In genomic region chr18:45821667-45822066, GRCh38 we compare ENCODE assay signal across 23 cellular contexts. TPM values are rescaled to one million over a fixed set of nuclear protein-coding genes. Genes with fewer than 3 reads are reported as not detected.
"Had no signal": no experiment of that assay in that cellular context is flagged by ENCODE, and none has a peak within 500 bp of the region (broad histone marks: within the 10 kb centered on the region; RNA-seq: fewer than 3 reads in every experiment).

No MANE protein-coding gene starts in this region.

- H3K4me3 ChIP-seq: coronary artery, dorsolateral prefrontal cortex, esophagus muscularis mucosa, gastroesophageal sphincter, heart left ventricle, hepatocyte, left lung, lower lobe of right lung had no signal

- FAIRE-seq: colon, endothelial cell of umbilical vein, frontal cortex, islet of Langerhans, keratinocyte had no signal

- H3K27me3 ChIP-seq: dorsolateral prefrontal cortex, foreskin keratinocyte, gastroesophageal sphincter, heart left ventricle, hepatocyte, left lung had no signal

- H3K9me3 ChIP-seq: esophagus muscularis mucosa, lower lobe of right lung had no signal

- H3K27ac Mint-ChIP-seq: naive thymus-derived CD4-positive, alpha-beta T cell had no signal

- ATAC-seq: foreskin keratinocyte; gastroesophageal sphincter; heart left ventricle; left cardiac atrium; left lung; left ventricle myocardium superior; lower lobe of right lung; naive thymus-derived CD4-positive, alpha-beta T cell had no signal

- H2AFZ ChIP-seq: hepatocyte had no signal

- H3K36me3 ChIP-seq: esophagus muscularis mucosa, gastroesophageal sphincter, heart left ventricle, left lung, lower lobe of right lung had no signal

- H3K79me2 ChIP-seq: hepatocyte had no signal

- H3K4me3 Mint-ChIP-seq: naive thymus-derived CD4-positive, alpha-beta T cell had no signal

- H3K4me2 ChIP-seq: hepatocyte had no signal

- H3K27ac ChIP-seq: coronary artery, dorsolateral prefrontal cortex, esophagus muscularis mucosa, foreskin keratinocyte, gastroesophageal sphincter, heart left ventricle, hepatocyte, left lung, lower lobe of right lung had no signal

- DNase-seq: dermis blood vessel endothelial cell; dorsolateral prefrontal cortex; effector CD4-positive, alpha-beta T cell; effector memory CD4-positive, alpha-beta T cell; foreskin keratinocyte; heart left ventricle; left cardiac atrium; left lung; left ventricle myocardium superior; lower lobe of right lung; mesendoderm; midbrain; naive thymus-derived CD4-positive, alpha-beta T cell had no signal

- H3K4me1 ChIP-seq: esophagus muscularis mucosa, foreskin keratinocyte, gastroesophageal sphincter, lower lobe of right lung had no signal

RNA-seq across cellular contexts. Expression of gene SIGLEC15, which starts 3.8 kb away (rescaled TPM):
- total RNA-seq: dermis blood vessel endothelial cell, endothelial cell of umbilical vein, frontal cortex, lung microvascular endothelial cell had no signal
- polyA plus RNA-seq: endothelial cell of umbilical vein, keratinocyte had no signal
